12 cellular contexts compared by ENCODE assay signal in the genomic region with DNA sequence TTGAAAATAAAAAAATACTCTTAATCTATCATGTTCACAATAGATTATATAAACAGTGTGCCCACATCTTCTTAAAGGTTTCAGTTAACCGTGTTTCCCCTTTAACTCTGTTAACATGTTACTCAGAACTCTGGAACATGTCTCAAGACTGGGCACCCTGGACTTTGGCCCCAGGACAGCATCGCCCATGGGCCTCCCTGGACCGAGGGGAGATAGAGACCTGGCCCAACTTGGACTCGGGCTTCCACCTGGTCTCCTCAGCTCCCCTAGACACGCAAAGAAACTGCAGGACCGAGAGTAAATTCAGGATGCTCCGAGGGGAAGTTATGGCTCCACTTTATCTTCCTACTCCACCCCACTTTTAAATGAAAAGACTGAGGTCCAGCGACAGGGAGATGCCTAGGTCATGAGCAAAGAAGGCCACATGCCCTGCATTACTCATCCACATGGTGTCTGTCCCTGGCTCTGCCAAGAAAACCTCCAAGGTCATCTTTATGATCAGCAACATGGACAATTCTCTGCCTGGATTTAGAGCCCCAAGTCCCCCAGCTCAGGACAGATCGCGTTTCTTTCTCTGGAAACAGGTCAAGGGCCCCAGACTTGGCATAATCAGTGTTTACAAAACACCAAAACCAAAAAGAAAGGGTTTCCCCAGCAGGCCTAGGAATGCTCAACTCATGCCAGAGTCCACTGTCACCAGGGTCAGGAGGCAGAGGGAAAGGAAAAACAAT. TPM values are rescaled to one million over a fixed set of nuclear protein-coding genes. Genes with fewer than 3 reads are reported as not detected.
DNase-seq lines count a peak whose midpoint lies in the region; ATAC-seq and TF ChIP-seq lines count a peak whose summit lies in the region.
"Had no signal": no experiment of that assay in that cellular context is flagged by ENCODE, and none has a peak within 500 bp of the region (broad histone marks: within the 10 kb centered on the region; RNA-seq: fewer than 3 reads in every experiment).

No MANE protein-coding gene starts in this region.

- H3K9ac ChIP-seq in skeletal muscle satellite cell (ENCODE audit: low read depth, low read length), result peak overlapping the region; percentile 15

- H3K27ac ChIP-seq in body of pancreas, result no peak overlapping the region

- no peak for TF ChIP-seq POLR2A in body of pancreas (IDR thresholded peaks at IDR 0.05)

- H3K4me2 ChIP-seq in skeletal muscle satellite cell (ENCODE audit: low read length), result peak overlapping the region; percentile 55

- intact Hi-C loops in body of pancreas (cut with DNase I), result no loop called here

- H3K4me1 ChIP-seq in body of pancreas, result peaks cover 3% of the 10 kb centered on the region
- H3K4me1 ChIP-seq in skeletal muscle satellite cell (ENCODE audit: control insufficient read depth, insufficient read depth, low read length), result peaks cover 42% of the 10 kb centered on the region

- 66% methylated on average over 10 of the region's 10 CpGs for WGBS in body of pancreas, 2 donors

- ATAC-seq in body of pancreas (peak; percentile 52), GM18909 (IDR thresholded peaks at IDR 0.05; ENCODE audit: poor library complexity, unreplicated experiment) (no peak)
- ATAC-seq: Panc1 had no signal

- no peaks in the 10 kb centered on the region for H3K27me3 ChIP-seq in body of pancreas
- no peaks in the 10 kb centered on the region for H3K27me3 ChIP-seq in skeletal muscle satellite cell (ENCODE audit: control insufficient read depth, insufficient read depth, low read length)

- no peak for TF ChIP-seq CTCF in body of pancreas (IDR thresholded peaks at IDR 0.05)

- DNase-seq in GM04503 (ENCODE audit: low read depth), result peak; percentile 84
- DNase-seq in body of pancreas, result peak in 1 of 4 donors; percentile 43
- peak; percentile 60 for DNase-seq in iris pigment epithelial cell (ENCODE audit: low read depth)
- DNase-seq in NOMO-1 (lab: John Stamatoyannopoulos, UW; ENCODE audit: unreplicated experiment in 2 of 2), result no peak
- DNase-seq in GF-D8 (lab: John Stamatoyannopoulos, UW), result no peak
- DNase-seq in effector CD8-positive, alpha-beta T cell (lab: John Stamatoyannopoulos, UW), result no peak
- DNase-seq: DND-41; effector CD4-positive, alpha-beta T cell had no signal

- H3K36me3 ChIP-seq in body of pancreas (replicated peaks in 1 of 2; ENCODE audit: insufficient read depth in 1 of 2, low read depth in 2 of 2), result peaks cover 16 to 60% of the 10 kb centered on the region in 2 donors
- H3K36me3 ChIP-seq in skeletal muscle satellite cell (ENCODE audit: insufficient read depth, low read length), result peaks cover 77% of the 10 kb centered on the region

- H3K4me3 ChIP-seq in body of pancreas, result no peak overlapping the region
- H3K4me3 ChIP-seq in skeletal muscle satellite cell (ENCODE audit: low read length), result no peak overlapping the region

- no peaks in the 10 kb centered on the region for H3K9me3 ChIP-seq in body of pancreas
- H3K9me3 ChIP-seq in skeletal muscle satellite cell (replicated peaks; ENCODE audit: low read length), result no peaks in the 10 kb centered on the region

RNA-seq across cellular contexts. Expression of gene GPX3, which starts 17.3 kb away (rescaled TPM):
- 1,000 to 10,000 TPM in 1 of 2 donors, 100 to 1,000 TPM in 1; 686 to 1,482 TPM for total RNA-seq in body of pancreas
- 4.3 and 15.7 TPM in 2 replicates for total RNA-seq in skeletal muscle satellite cell (2012; rRNA removed)
- total RNA-seq: activated CD8-positive, alpha-beta memory T cell treated with anti-CD3 and anti-CD28 coated beads for 36 hours had no signal

RNA-seq across cellular contexts. Expression of gene TNIP1, which starts 43.1 kb away (rescaled TPM):
- 100 to 1,000 TPM in 1 of 2 donors, 10 to 100 TPM in 1; 89.3 to 111 TPM for total RNA-seq in body of pancreas
- total RNA-seq in skeletal muscle satellite cell (2012; rRNA removed), result 61.3 and 64.7 TPM in 2 replicates

Comparison
In these comparisons a context has a peak if more than half of its experiments do, and no peak if none do; other contexts are left out.
1. DNase-seq: peak in GM04503 (single experiment) and iris pigment epithelial cell (single experiment); none in NOMO-1 (0 of 2), GF-D8 (single experiment) and effector CD8-positive, alpha-beta T cell (single experiment).